ENCODE assay signal across 27 cellular contexts in the genomic region with DNA sequence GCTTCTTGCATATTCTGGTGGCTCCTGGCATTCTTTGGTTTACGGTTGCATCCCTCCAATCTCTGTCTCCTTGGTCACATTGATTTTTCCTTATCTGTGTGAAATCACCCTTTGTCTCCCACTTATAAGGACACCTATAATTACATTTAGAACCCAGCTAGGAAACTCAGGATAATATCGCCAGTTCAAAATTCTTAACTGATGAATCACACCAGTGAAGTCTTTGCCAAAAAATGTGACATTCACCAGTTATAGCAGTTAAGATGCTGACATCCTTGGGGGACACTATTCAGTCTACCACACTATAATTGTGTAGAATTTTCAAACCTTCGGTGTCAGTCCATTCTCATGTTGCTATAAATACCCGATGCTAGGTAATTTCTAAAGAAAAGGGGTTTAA.
DNase-seq lines count a peak whose midpoint lies in the region; ATAC-seq and TF ChIP-seq lines count a peak whose summit lies in the region.
"Had no signal": no experiment of that assay in that cellular context is flagged by ENCODE, and none has a peak within 500 bp of the region (broad histone marks: within the 10 kb centered on the region; RNA-seq: fewer than 3 reads in every experiment).

No MANE protein-coding gene starts in this region.

- no peaks in the 10 kb centered on the region for H3K4me1 Mint-ChIP-seq in WTC11
- no peaks in the 10 kb centered on the region for H3K4me1 Mint-ChIP-seq in activated T-helper 2 cell treated with anti-CD3 and anti-CD28 coated beads, Interferon-gamma antibody, Interleukin-2, Interleukin-4, amounts not matched to agents 10 μg/mL and 5 μg/mL and 100 μg/mL, durations not matched to agents 14 hours and 24 hours and 36 hours (ENCODE audit: low read depth)
- H3K4me1 Mint-ChIP-seq: CD4-positive, alpha-beta memory T cell had no signal

- no peak overlapping the region for H3K14ac ChIP-seq in neuronal stem cell (ENCODE audit: low read length)

- H3K27ac Mint-ChIP-seq in WTC11 = no peak overlapping the region
- no peak overlapping the region for H3K27ac Mint-ChIP-seq in activated T-helper 2 cell treated with anti-CD3 and anti-CD28 coated beads, Interferon-gamma antibody, Interleukin-2, Interleukin-4, amounts not matched to agents 10 μg/mL and 5 μg/mL and 100 μg/mL, durations not matched to agents 14 hours and 24 hours and 36 hours
- H3K27ac Mint-ChIP-seq: activated naive CD4-positive, alpha-beta T cell treated with anti-CD3 and anti-CD28 coated beads, Interleukin-2, amount 50 U/mL, for 72 hours; CD4-positive, alpha-beta memory T cell; natural killer cell treated with Interleukin-12 subunit alpha and Interleukin-12 subunit beta and Interleukin-15 and Interleukin-18, amount 100 ng/mL, for 72 hours had no signal

- peak; percentile 69 for DNase-seq in EH (ENCODE audit: low read depth)
- peak; percentile 19 for DNase-seq in choroid plexus epithelial cell (ENCODE audit: low read depth)
- DNase-seq in neuronal stem cell (ENCODE audit: low spot score) = no peak
- no peak for DNase-seq in WTC11 (ENCODE audit: low spot score)
- DNase-seq in body of pancreas = no peak
- DNase-seq in activated T-helper 2 cell treated with anti-CD3 and anti-CD28 coated beads, Interferon-gamma antibody, Interleukin-2, Interleukin-4, amounts not matched to agents 10 μg/mL and 5 μg/mL and 100 μg/mL, durations not matched to agents 14 hours and 24 hours and 36 hours (ENCODE audit: low spot score) = no peak
- DNase-seq: activated CD4-positive, alpha-beta T cell treated with anti-CD3 and anti-CD28 coated beads for 48 hours; brain microvascular endothelial cell; CD4-positive, alpha-beta memory T cell; esophagus squamous epithelium; GF-D8; HCEC 1CT; head of caudate nucleus; NCI-H1436 treated with DMSO at 0.1 percent for 48 hours; NCI-H2171; NCI-H524 treated with DMSO at 0.1 percent for 48 hours; SHP77; stimulated activated CD4-positive, alpha-beta T cell treated with anti-CD3 and anti-CD28 coated beads, Interleukin-15, amount 100 ng/mL, for 24 hours; upper lobe of right lung had no signal

- no peak overlapping the region for H2BK12ac ChIP-seq in neuronal stem cell (ENCODE audit: low read length)

- H3K23ac ChIP-seq in neuronal stem cell (ENCODE audit: low read depth, low read length, poor library complexity) = no peak overlapping the region

- no peak overlapping the region for H3K4me3 Mint-ChIP-seq in WTC11
- H3K4me3 Mint-ChIP-seq in activated T-helper 2 cell treated with anti-CD3 and anti-CD28 coated beads, Interferon-gamma antibody, Interleukin-2, Interleukin-4, amounts not matched to agents 10 μg/mL and 5 μg/mL and 100 μg/mL, durations not matched to agents 14 hours and 24 hours and 36 hours (ENCODE audit: low read depth) = no peak overlapping the region
- H3K4me3 Mint-ChIP-seq: CD4-positive, alpha-beta memory T cell; natural killer cell treated with Interleukin-12 subunit alpha and Interleukin-12 subunit beta and Interleukin-15 and Interleukin-18, amount 100 ng/mL, for 72 hours had no signal

- H3K79me1 ChIP-seq in neuronal stem cell (ENCODE audit: low read depth, low read length) = no peaks in the 10 kb centered on the region

- H2AFZ ChIP-seq in OCI-LY3 (ENCODE audit: low read depth, low read length) (0 out of 2 replicates have a peak overlapping the region, but pooled peaks have one; percentile 5), neuronal stem cell (ENCODE audit: low read length) (peak overlapping the region; percentile 5)
- H2AFZ ChIP-seq: parathyroid adenoma had no signal

- no peak overlapping the region for H4K91ac ChIP-seq in neuronal stem cell (ENCODE audit: low read depth, low read length, poor library complexity)

- H3K27ac ChIP-seq in OCI-LY3 (ENCODE audit: low read length) = no peak overlapping the region
- H3K27ac ChIP-seq in neuronal stem cell (replicated peaks; ENCODE audit: low read length) = no peak overlapping the region
- H3K27ac ChIP-seq in body of pancreas = no peak overlapping the region
- H3K27ac ChIP-seq: brain microvascular endothelial cell, coronary artery, esophagus squamous epithelium, parathyroid adenoma, upper lobe of right lung had no signal

- no peak overlapping the region for H3K4ac ChIP-seq in neuronal stem cell (ENCODE audit: low read length)

- no peak overlapping the region for H4K8ac ChIP-seq in neuronal stem cell (ENCODE audit: low read depth, low read length)

- H2BK15ac ChIP-seq in neuronal stem cell (ENCODE audit: low read length) = no peak overlapping the region

- H2BK5ac ChIP-seq in neuronal stem cell (ENCODE audit: low read length) = no peak overlapping the region

- no peaks in the 10 kb centered on the region for H3K79me2 ChIP-seq in OCI-LY3 (ENCODE audit: low read length)
- H3K79me2 ChIP-seq: parathyroid adenoma had no signal

- intact Hi-C loops in body of pancreas (cut with DNase I) = no loop called here
- intact Hi-C loops in activated T-helper 2 cell treated with anti-CD3 and anti-CD28 coated beads, Interferon-gamma antibody, Interleukin-2, Interleukin-4, amounts not matched to agents 10 μg/mL and 5 μg/mL and 100 μg/mL, durations not matched to agents 14 hours and 24 hours and 36 hours (cut with micrococcal nuclease) = no loop called here

- no peak overlapping the region for H2BK120ac ChIP-seq in neuronal stem cell (ENCODE audit: low read depth, low read length)

- no peaks in the 10 kb centered on the region for H3K36me3 ChIP-seq in OCI-LY3 (replicated peaks; ENCODE audit: low read depth, low read length)
- no peaks in the 10 kb centered on the region for H3K36me3 ChIP-seq in neuronal stem cell (replicated peaks in 1 of 2; ENCODE audit: control insufficient read depth in 2 of 2, insufficient read depth in 2 of 2, low read length in 2 of 2)
- H3K36me3 ChIP-seq in body of pancreas (replicated peaks in 1 of 2; ENCODE audit: insufficient read depth in 1 of 2, low read depth in 2 of 2) = no peaks in the 10 kb centered on the region
- H3K36me3 ChIP-seq: brain microvascular endothelial cell, esophagus squamous epithelium, upper lobe of right lung had no signal

- H3K36me3 Mint-ChIP-seq in WTC11 = peaks cover 2% of the 10 kb centered on the region; the same call in 1 of the 2 replicates
- H3K36me3 Mint-ChIP-seq in activated T-helper 2 cell treated with anti-CD3 and anti-CD28 coated beads, Interferon-gamma antibody, Interleukin-2, Interleukin-4, amounts not matched to agents 10 μg/mL and 5 μg/mL and 100 μg/mL, durations not matched to agents 14 hours and 24 hours and 36 hours (ENCODE audit: low read depth) = no peaks in the 10 kb centered on the region
- H3K36me3 Mint-ChIP-seq: activated naive CD4-positive, alpha-beta T cell treated with anti-CD3 and anti-CD28 coated beads, Interleukin-2, amount 50 U/mL, for 72 hours; CD4-positive, alpha-beta memory T cell; natural killer cell treated with Interleukin-12 subunit alpha and Interleukin-12 subunit beta and Interleukin-15 and Interleukin-18, amount 100 ng/mL, for 72 hours had no signal

- WGBS in neuronal stem cell (ENCODE audit: extremely low coverage in 2 of 2, insufficient read length in 2 of 2, insufficient replicate concordance in 1 of 2), 2 donors = no CpG with 5 or more reads among the region's 4 CpGs
- WGBS in body of pancreas, 2 donors = 52 to 65% methylated on average over 4 of the region's 4 CpGs

- peaks cover 7% of the 10 kb centered on the region for H3K9me3 Mint-ChIP-seq in WTC11
- H3K9me3 Mint-ChIP-seq in activated T-helper 2 cell treated with anti-CD3 and anti-CD28 coated beads, Interferon-gamma antibody, Interleukin-2, Interleukin-4, amounts not matched to agents 10 μg/mL and 5 μg/mL and 100 μg/mL, durations not matched to agents 14 hours and 24 hours and 36 hours = no peaks in the 10 kb centered on the region
- H3K9me3 Mint-ChIP-seq: activated naive CD4-positive, alpha-beta T cell treated with anti-CD3 and anti-CD28 coated beads, Interleukin-2, amount 50 U/mL, for 72 hours had no signal

- H3K4me2 ChIP-seq in OCI-LY3 (ENCODE audit: low read length) (no peak overlapping the region), neuronal stem cell (ENCODE audit: insufficient read depth, low read length, poor library complexity, severe bottlenecking) (no peak overlapping the region)

- H3K4me1 ChIP-seq in OCI-LY3 (ENCODE audit: low read length) (no peaks in the 10 kb centered on the region), neuronal stem cell (ENCODE audit: control insufficient read depth in 2 of 2, insufficient read depth in 1 of 2, low read depth in 1 of 2, low read length in 2 of 2) (no peaks in the 10 kb centered on the region), body of pancreas (no peaks in the 10 kb centered on the region)
- H3K4me1 ChIP-seq: esophagus squamous epithelium, parathyroid adenoma, upper lobe of right lung had no signal

- H3K9me3 ChIP-seq in OCI-LY3 (ENCODE audit: insufficient read depth, low read length) (no peaks in the 10 kb centered on the region), neuronal stem cell (replicated peaks in 1 of 2; ENCODE audit: control insufficient read depth in 2 of 2, insufficient read depth in 1 of 2, low read depth in 1 of 2, low read length in 2 of 2) (no peaks in the 10 kb centered on the region), body of pancreas (no peaks in the 10 kb centered on the region)
- H3K9me3 ChIP-seq: esophagus squamous epithelium, upper lobe of right lung had no signal

- ATAC-seq in WTC11 (no peak), body of pancreas (no peak)
- ATAC-seq: activated naive CD4-positive, alpha-beta T cell treated with anti-CD3 and anti-CD28 coated beads, Interleukin-2, amount 50 U/mL, for 72 hours; K562; left lobe of liver; natural killer cell treated with Interleukin-12 subunit alpha and Interleukin-12 subunit beta and Interleukin-15 and Interleukin-18, amount 100 ng/mL, for 72 hours; sciatic nerve; upper lobe of right lung had no signal

- TF ChIP-seq CTCF in OCI-LY3 (IDR thresholded peaks at IDR 0.05; ENCODE audit: low read depth, low read length) (no peak), choroid plexus epithelial cell (conservative IDR thresholded peaks at IDR 0.05; ENCODE audit: low read depth, low read length) (no peak), WTC11 (IDR thresholded peaks at IDR 0.05) (no peak), body of pancreas (IDR thresholded peaks at IDR 0.05) (no peak)

- H3K9ac ChIP-seq in OCI-LY3 (ENCODE audit: low read length) (no peak overlapping the region), neuronal stem cell (ENCODE audit: low read depth, low read length, poor library complexity) (no peak overlapping the region)
- H3K9ac ChIP-seq: parathyroid adenoma had no signal

- POLR2A ChIA-PET in WTC11 (lab: Charles Lee) = no interaction called here

- H3K4me3 ChIP-seq in OCI-LY3 (ENCODE audit: low read length) = no peak overlapping the region
- H3K4me3 ChIP-seq in choroid plexus epithelial cell (ENCODE audit: low read depth, low read length) = no peak overlapping the region
- H3K4me3 ChIP-seq in neuronal stem cell (ENCODE audit: low read length in 2 of 2) = no peak overlapping the region
- H3K4me3 ChIP-seq in body of pancreas = no peak overlapping the region
- H3K4me3 ChIP-seq: coronary artery, esophagus squamous epithelium, K562, upper lobe of right lung had no signal

- no peaks in the 10 kb centered on the region for H3K27me3 Mint-ChIP-seq in WTC11 (ENCODE audit: low read depth)
- no peaks in the 10 kb centered on the region for H3K27me3 Mint-ChIP-seq in activated T-helper 2 cell treated with anti-CD3 and anti-CD28 coated beads, Interferon-gamma antibody, Interleukin-2, Interleukin-4, amounts not matched to agents 10 μg/mL and 5 μg/mL and 100 μg/mL, durations not matched to agents 14 hours and 24 hours and 36 hours (ENCODE audit: low read depth)
- H3K27me3 Mint-ChIP-seq: natural killer cell treated with Interleukin-12 subunit alpha and Interleukin-12 subunit beta and Interleukin-15 and Interleukin-18, amount 100 ng/mL, for 72 hours had no signal

- CTCF ChIA-PET in WTC11 (lab: Charles Lee) = no interaction called here

- H4K20me1 ChIP-seq in OCI-LY3 (ENCODE audit: insufficient read depth, low read length) = no peaks in the 10 kb centered on the region

- H3K18ac ChIP-seq in neuronal stem cell (ENCODE audit: low read length) = no peak overlapping the region

- no peak for TF ChIP-seq POLR2A in body of pancreas (IDR thresholded peaks at IDR 0.05)

- H3K27me3 ChIP-seq in OCI-LY3 (ENCODE audit: low read depth, low read length) = no peaks in the 10 kb centered on the region
- no peaks in the 10 kb centered on the region for H3K27me3 ChIP-seq in neuronal stem cell (ENCODE audit: control insufficient read depth in 3 of 3, insufficient read depth in 3 of 3, low read depth in 1 of 3, low read length in 3 of 3)
- no peaks in the 10 kb centered on the region for H3K27me3 ChIP-seq in body of pancreas
- H3K27me3 ChIP-seq: brain microvascular endothelial cell, esophagus squamous epithelium, upper lobe of right lung had no signal

- no peak overlapping the region for H2AK5ac ChIP-seq in neuronal stem cell (ENCODE audit: low read depth, low read length)

Comparison
In these comparisons a context has a peak if more than half of its experiments do, and no peak if none do; other contexts are left out.
1. DNase-seq: peak in EH (single experiment) and choroid plexus epithelial cell (single experiment); none in neuronal stem cell (single experiment), WTC11 (single experiment), body of pancreas (0 of 4) and activated T-helper 2 cell treated with anti-CD3 and anti-CD28 coated beads, Interferon-gamma antibody, Interleukin-2, Interleukin-4, amounts not matched to agents 10 μg/mL and 5 μg/mL and 100 μg/mL, durations not matched to agents 14 hours and 24 hours and 36 hours (single experiment).